12 cellular contexts compared by ENCODE assay signal in the genomic region with DNA sequence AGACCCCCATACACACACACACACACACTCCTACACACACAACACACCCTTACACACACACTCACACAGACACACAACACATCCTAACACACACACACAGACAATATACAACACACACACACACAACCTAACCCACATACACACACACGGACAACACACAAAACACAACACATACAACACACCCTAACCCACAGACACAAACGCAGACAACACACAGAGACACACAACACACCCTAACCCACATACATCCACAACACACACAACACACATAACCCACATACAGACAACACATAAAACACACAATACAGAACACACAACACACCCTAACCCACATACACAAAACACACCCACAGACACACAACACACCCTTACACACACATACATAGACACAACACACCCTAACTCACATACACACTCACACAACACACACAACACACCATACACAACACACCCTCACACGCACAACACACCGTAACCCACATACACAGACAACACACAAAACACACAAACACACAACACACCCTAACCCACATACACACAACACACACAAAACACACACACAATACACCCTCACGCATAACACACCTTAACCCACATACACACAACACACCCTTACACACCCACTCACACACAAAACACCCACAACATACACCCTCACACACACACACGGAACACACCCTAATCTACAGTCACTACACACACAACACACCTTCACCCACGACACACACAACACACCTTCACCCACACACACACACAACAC. TPM values are rescaled to one million over a fixed set of nuclear protein-coding genes. Genes with fewer than 3 reads are reported as not detected.
DNase-seq lines count a peak whose midpoint lies in the region; ATAC-seq, FAIRE-seq and TF ChIP-seq lines count a peak whose summit lies in the region.
"Had no signal": no experiment of that assay in that cellular context is flagged by ENCODE, and none has a peak within 500 bp of the region (broad histone marks: within the 10 kb centered on the region; RNA-seq: fewer than 3 reads in every experiment).

No MANE protein-coding gene starts in this region.

- no TSS peak for BruUV-seq in IMR-90 (replicated peaks; lab: Mats Ljungman, UMichigan)

- H2AFZ ChIP-seq in IMR-90 (replicated peaks; ENCODE audit: low read length, poor library complexity) = no peak overlapping the region
- H2AFZ ChIP-seq in osteoblast (ENCODE audit: low read length) = no peak overlapping the region

- H2AK5ac ChIP-seq in IMR-90 (ENCODE audit: low read depth, low read length) = peak overlapping the region; percentile 33; the same call in 1 of the 2 replicates

- H3K36me3 ChIP-seq in IMR-90 (ENCODE audit: control insufficient read depth, insufficient read depth, low read length) (no peaks in the 10 kb centered on the region), esophagus (ENCODE audit: control insufficient read depth in 2 of 2, insufficient read depth in 2 of 2, low read length in 1 of 2) (no peaks in the 10 kb centered on the region), osteoblast (ENCODE audit: insufficient read depth, low read length) (no peaks in the 10 kb centered on the region), gastroesophageal sphincter (no peaks in the 10 kb centered on the region), HAP-1 (replicated peaks) (no peaks in the 10 kb centered on the region), lower lobe of right lung (no peaks in the 10 kb centered on the region)
- H3K36me3 ChIP-seq: right atrium auricular region, thyroid gland had no signal

- H3K79me2 ChIP-seq in osteoblast (ENCODE audit: insufficient read depth, low read length) = no peaks in the 10 kb centered on the region

- no peak overlapping the region for H4K8ac ChIP-seq in IMR-90 (ENCODE audit: low read depth in 2 of 2, low read length in 2 of 2)

- no peak overlapping the region for H2BK20ac ChIP-seq in IMR-90 (ENCODE audit: low read depth, low read length)

- DNase-seq in GM12891 (ENCODE audit: insufficient read length, low spot score) = no peak
- DNase-seq in IMR-90 = no peak
- peak; percentile 47 for DNase-seq in osteoblast (ENCODE audit: insufficient read length, low spot score, missing footprints)
- no peak for DNase-seq in HAP-1 (ENCODE audit: low spot score in 2 of 2)
- no peak for DNase-seq in lower lobe of right lung
- DNase-seq: cortex of kidney, NCI-H1105 treated with DMSO at 0.1 percent for 48 hours had no signal

- in situ Hi-C loops in IMR-90 (cut with MboI; ENCODE audit: low sequenced_read_pairs) = no loop called here
- in situ Hi-C loops in HAP-1 (cut with MboI; ENCODE audit: low sequenced_read_pairs) = loop anchor here (25.0 kb wide), 1 partner anchor 512 kb away; a partner anchor contains a TSS

- 90 to 100% methylated on average over 3 to 6 of the region's 7 CpGs for WGBS in IMR-90 (ENCODE audit: extremely low coverage in 2 of 2, insufficient read length in 1 of 2), 2 experiments
- 75% methylated on average over 7 of the region's 7 CpGs for WGBS in esophagus, 2 donors
- WGBS in gastroesophageal sphincter (ENCODE audit: low coverage in 1 of 2), 2 donors = 76 to 77% methylated on average over 7 of the region's 7 CpGs

- H3K27ac ChIP-seq in IMR-90 (ENCODE audit: insufficient read depth, low read length) (no peak overlapping the region), esophagus (ENCODE audit: low read depth in 2 of 2, low read length in 1 of 2) (peak overlapping the region in 1 of 2 donors; percentile 27), osteoblast (ENCODE audit: low read depth, low read length) (no peak overlapping the region), gastroesophageal sphincter (no peak overlapping the region), lower lobe of right lung (no peak overlapping the region)
- H3K27ac ChIP-seq: right atrium auricular region had no signal

- H3K14ac ChIP-seq in IMR-90 (replicated peaks; ENCODE audit: low read depth, low read length) = no peak overlapping the region

- H3K4me2 ChIP-seq in IMR-90 (ENCODE audit: low read depth, low read length) (no peak overlapping the region), osteoblast (ENCODE audit: insufficient read depth, low read length) (peak overlapping the region; percentile 4)

- H3K4me3 ChIP-seq in IMR-90 (ENCODE audit: insufficient read depth, low read depth, low read length) = no peak overlapping the region
- H3K4me3 ChIP-seq in esophagus (ENCODE audit: low read depth in 1 of 2, low read length in 2 of 2) = peak overlapping the region; percentile 28
- H3K4me3 ChIP-seq in osteoblast (ENCODE audit: insufficient read depth, low read length) = no peak overlapping the region
- peak overlapping the region in 1 of 2 donors; percentile 30 for H3K4me3 ChIP-seq in gastroesophageal sphincter
- no peak overlapping the region for H3K4me3 ChIP-seq in HAP-1
- no peak overlapping the region for H3K4me3 ChIP-seq in lower lobe of right lung
- H3K4me3 ChIP-seq: right atrium auricular region, thyroid gland had no signal

- H3K9ac ChIP-seq in IMR-90 (ENCODE audit: low read depth, low read length) = no peak overlapping the region

- no peaks in the 10 kb centered on the region; the same call in 1 of the 2 replicates for H3K9me3 ChIP-seq in IMR-90 (ENCODE audit: control insufficient read depth, insufficient read depth, low read length)
- no peaks in the 10 kb centered on the region for H3K9me3 ChIP-seq in esophagus (ENCODE audit: control insufficient read depth in 2 of 2, insufficient read depth in 1 of 2, low read depth in 1 of 2, low read length in 1 of 2)
- H3K9me3 ChIP-seq in osteoblast (ENCODE audit: low read depth, low read length) = no peaks in the 10 kb centered on the region
- H3K9me3 ChIP-seq in gastroesophageal sphincter = peaks cover 0 to 9% (median 0%) of the 10 kb centered on the region in 3 donors
- H3K9me3 ChIP-seq in HAP-1 = no peaks in the 10 kb centered on the region
- H3K9me3 ChIP-seq in lower lobe of right lung = no peaks in the 10 kb centered on the region
- H3K9me3 ChIP-seq: thyroid gland had no signal

- H3K79me1 ChIP-seq in IMR-90 (ENCODE audit: low read depth in 1 of 2, low read length in 2 of 2) = no peaks in the 10 kb centered on the region

- dilution Hi-C loops in IMR-90 (cut with HindIII; ENCODE audit: low sequenced_read_pairs, unreplicated experiment) = no loop called here

- H2BK120ac ChIP-seq in IMR-90 (ENCODE audit: low read depth, low read length) = no peak overlapping the region

- CTCF ChIA-PET in IMR-90 (lab: Yijun Ruan, JAX) = no interaction called here

- H3K27me3 ChIP-seq in IMR-90 (ENCODE audit: control insufficient read depth, insufficient read depth, low read length) (no peaks in the 10 kb centered on the region), esophagus (ENCODE audit: control insufficient read depth in 1 of 2, insufficient read depth in 2 of 2, low read length in 2 of 2) (no peaks in the 10 kb centered on the region), osteoblast (ENCODE audit: insufficient read depth, low read length) (peaks cover 4% of the 10 kb centered on the region), gastroesophageal sphincter (peaks cover 63% of the 10 kb centered on the region), HAP-1 (ENCODE audit: low read depth) (no peaks in the 10 kb centered on the region), lower lobe of right lung (ENCODE audit: low read depth) (peaks cover 14% of the 10 kb centered on the region)
- H3K27me3 ChIP-seq: right atrium auricular region, thyroid gland had no signal

- peaks cover 13% of the 10 kb centered on the region; the same call in 1 of the 2 replicates for H3K9me1 ChIP-seq in IMR-90 (ENCODE audit: insufficient read depth, low read length)

- no peak overlapping the region for H3K56ac ChIP-seq in IMR-90 (ENCODE audit: extremely low read depth, insufficient read depth, low read length)

- intact Hi-C loops in IMR-90 (cut with micrococcal nuclease) (no loop called here), lower lobe of right lung (cut with DNase I) (no loop called here)

- no peak for TF ChIP-seq EP300 in gastroesophageal sphincter (IDR thresholded peaks at IDR 0.05)

- no peak overlapping the region for H3K18ac ChIP-seq in IMR-90 (ENCODE audit: low read depth, low read length)

- H4K5ac ChIP-seq in IMR-90 (ENCODE audit: low read depth, low read length) = no peak overlapping the region

- FAIRE-seq in GM12891 (lab: Jason Lieb, UNC) = peak; percentile 96

- H4K91ac ChIP-seq in IMR-90 (ENCODE audit: insufficient read depth, low read depth, low read length) = no peak overlapping the region

- POLR2A ChIA-PET in IMR-90 (lab: Charles Lee; ENCODE audit: unreplicated experiment) = no interaction called here

- peak overlapping the region; percentile 65 for H2AK9ac ChIP-seq in IMR-90 (replicated peaks; ENCODE audit: low read depth, low read length, poor library complexity)

- H3K23ac ChIP-seq in IMR-90 (ENCODE audit: low read depth, low read length) = peak overlapping the region; percentile 51; the same call in 1 of the 2 replicates

- H3K4ac ChIP-seq in IMR-90 (ENCODE audit: low read depth, low read length) = no peak overlapping the region

- ATAC-seq in IMR-90 (ENCODE audit: low read depth) = no peak
- ATAC-seq in gastroesophageal sphincter = no peak
- no peak for ATAC-seq in HG02970 (IDR thresholded peaks at IDR 0.05; ENCODE audit: low FRiP score, unreplicated experiment)
- ATAC-seq in lower lobe of right lung = no peak

- no peak for TF ChIP-seq POLR2A in GM12891 (IDR thresholded peaks at IDR 0.05; ENCODE audit: low read depth, low read length)
- no peak for TF ChIP-seq POLR2A in IMR-90 (IDR thresholded peaks at IDR 0.05; ENCODE audit: low read depth, low read length)
- TF ChIP-seq POLR2A in gastroesophageal sphincter (IDR thresholded peaks at IDR 0.05) = no peak

- TF ChIP-seq RAD21 in IMR-90 (IDR thresholded peaks at IDR 0.05; ENCODE audit: low read length) = no peak

- TF ChIP-seq CTCF in IMR-90 (conservative IDR thresholded peaks at IDR 0.05; ENCODE audit: low read depth, low read length) = no peak
- no peak for TF ChIP-seq CTCF in osteoblast (IDR thresholded peaks at IDR 0.05; ENCODE audit: extremely low read depth, low read depth, low read length)
- TF ChIP-seq CTCF in gastroesophageal sphincter (IDR thresholded peaks at IDR 0.05) = no peak
- TF ChIP-seq CTCF in lower lobe of right lung (IDR thresholded peaks at IDR 0.05) = no peak

- H4K20me1 ChIP-seq in IMR-90 (ENCODE audit: insufficient read depth, low read length) (peaks cover 3% of the 10 kb centered on the region; the same call in 1 of the 2 replicates), osteoblast (ENCODE audit: insufficient read depth, low read length) (no peaks in the 10 kb centered on the region)

- H2BK5ac ChIP-seq in IMR-90 (ENCODE audit: low read depth, low read length, poor library complexity, severe bottlenecking) = peak overlapping the region; percentile 83

- H2BK15ac ChIP-seq in IMR-90 (ENCODE audit: low read depth, low read length) = no peak overlapping the region

- H3K4me1 ChIP-seq in IMR-90 (ENCODE audit: control insufficient read depth, insufficient read depth, low read length) (peaks cover 2% of the 10 kb centered on the region; the same call in 1 of the 2 replicates), esophagus (ENCODE audit: control insufficient read depth in 2 of 2, insufficient read depth in 2 of 2, low read length in 1 of 2) (peaks cover 7 to 11% of the 10 kb centered on the region in 2 donors), osteoblast (ENCODE audit: insufficient read depth, low read length) (peaks cover 18% of the 10 kb centered on the region), gastroesophageal sphincter (peaks cover 0 to 25% (median 12%) of the 10 kb centered on the region in 3 donors), HAP-1 (peaks cover 8% of the 10 kb centered on the region; the same call in 1 of the 2 replicates), lower lobe of right lung (peaks cover 27% of the 10 kb centered on the region)

RNA-seq across cellular contexts. Expression of a gene that starts 4.4 kb away (rescaled TPM):
- polyA plus RNA-seq in GM12891 (2012; ENCODE audit: low read depth, missing spikeins) = 0.59 TPM
- 1.3 and 1.9 TPM in 2 replicates for total RNA-seq in IMR-90 (2012; rRNA removed)
- 3.8 and 4.2 TPM in 2 replicates for polyA plus RNA-seq in IMR-90 (2012; rRNA removed)
- 2.6 and 2.9 TPM in 2 replicates for polyA plus RNA-seq in IMR-90 (2012; cell fraction: cytosol; rRNA removed)
- polyA plus RNA-seq in IMR-90 (2012; cell fraction: nucleus; rRNA removed; ENCODE audit: low replicate concordance) = 17.1 and 47.7 TPM in 2 replicates
- polyA plus RNA-seq in esophagus = 1 to 10 TPM in 1 of 2 donors, under 1 TPM in 1; 0.84 to 2.0 TPM
- 0.88 and 1.1 TPM in 2 replicates for total RNA-seq in osteoblast
- total RNA-seq in gastroesophageal sphincter = 1 to 10 TPM in 1 of 4 donors, under 1 TPM in 1, not detected in 2; 0.54 to 1.2 TPM
- 5.1 TPM for total RNA-seq in lower lobe of right lung

RNA-seq across cellular contexts. Expression of a gene that starts 44.9 kb away (rescaled TPM):
- polyA plus RNA-seq in GM12891 (2012; ENCODE audit: low read depth, missing spikeins) = 8.3 TPM
- total RNA-seq in IMR-90 (2012; rRNA removed) (8.1 and 8.2 TPM in 2 replicates), osteoblast (10.1 and 11.8 TPM in 2 replicates), gastroesophageal sphincter (10 to 100 TPM; 14.1 to 21.7 (median 16.5) TPM), lower lobe of right lung (29.3 TPM)
- polyA plus RNA-seq in IMR-90 (2012; rRNA removed) (28.5 and 30.5 TPM in 2 replicates), esophagus (10 to 100 TPM in 1 of 2 donors, 1 to 10 TPM in 1; 3.2 to 11.8 TPM)
- polyA plus RNA-seq in IMR-90 (2012; cell fraction: cytosol; rRNA removed) = 13.6 and 24.5 TPM in 2 replicates
- polyA plus RNA-seq in IMR-90 (2012; cell fraction: nucleus; rRNA removed; ENCODE audit: low replicate concordance) = 118 and 142 TPM in 2 replicates

RNA-seq across cellular contexts. Expression of a gene that starts 45.0 kb away (rescaled TPM):
- 318 TPM for polyA plus RNA-seq in GM12891 (2012; ENCODE audit: low read depth, missing spikeins)
- total RNA-seq in IMR-90 (2012; rRNA removed) (129 and 139 TPM in 2 replicates), osteoblast (162 and 163 TPM in 2 replicates), gastroesophageal sphincter (100 to 1,000 TPM; 331 to 508 (median 475) TPM), lower lobe of right lung (576 TPM)
- polyA plus RNA-seq in IMR-90 (2012; rRNA removed) (752 and 844 TPM in 2 replicates), esophagus (100 to 1,000 TPM; 484 to 979 TPM)
- polyA plus RNA-seq in IMR-90 (2012; cell fraction: cytosol; rRNA removed) = 312 and 348 TPM in 2 replicates
- polyA plus RNA-seq in IMR-90 (2012; cell fraction: nucleus; rRNA removed; ENCODE audit: low replicate concordance) = 6,277 and 8,711 TPM in 2 replicates

RNA-seq across cellular contexts. Expression of a gene that starts 59.5 kb away (rescaled TPM):
- 24.0 TPM for polyA plus RNA-seq in GM12891 (2012; ENCODE audit: low read depth, missing spikeins)
- 20.3 and 21.3 TPM in 2 replicates for total RNA-seq in IMR-90 (2012; rRNA removed)
- polyA plus RNA-seq in IMR-90 (2012; rRNA removed) = 10.5 and 11.8 TPM in 2 replicates
- polyA plus RNA-seq in IMR-90 (2012; cell fraction: cytosol; rRNA removed) = 5.9 and 9.6 TPM in 2 replicates
- 14.5 and 26.4 TPM in 2 replicates for polyA plus RNA-seq in IMR-90 (2012; cell fraction: nucleus; rRNA removed; ENCODE audit: low replicate concordance)
- 10 to 100 TPM; 20.8 to 32.2 TPM for polyA plus RNA-seq in esophagus
- 106 and 123 TPM in 2 replicates for total RNA-seq in osteoblast
- total RNA-seq in gastroesophageal sphincter = 10 to 100 TPM; 33.0 to 53.9 (median 45.0) TPM
- total RNA-seq in lower lobe of right lung = 46.4 TPM

Comparison
In these comparisons a context has a peak if more than half of its experiments do, and no peak if none do; other contexts are left out.
1. H3K4me3 ChIP-seq: peak in esophagus (2 of 2); none in IMR-90 (single experiment), osteoblast (single experiment), HAP-1 (single experiment) and lower lobe of right lung (single experiment).